In the genomic region with DNA sequence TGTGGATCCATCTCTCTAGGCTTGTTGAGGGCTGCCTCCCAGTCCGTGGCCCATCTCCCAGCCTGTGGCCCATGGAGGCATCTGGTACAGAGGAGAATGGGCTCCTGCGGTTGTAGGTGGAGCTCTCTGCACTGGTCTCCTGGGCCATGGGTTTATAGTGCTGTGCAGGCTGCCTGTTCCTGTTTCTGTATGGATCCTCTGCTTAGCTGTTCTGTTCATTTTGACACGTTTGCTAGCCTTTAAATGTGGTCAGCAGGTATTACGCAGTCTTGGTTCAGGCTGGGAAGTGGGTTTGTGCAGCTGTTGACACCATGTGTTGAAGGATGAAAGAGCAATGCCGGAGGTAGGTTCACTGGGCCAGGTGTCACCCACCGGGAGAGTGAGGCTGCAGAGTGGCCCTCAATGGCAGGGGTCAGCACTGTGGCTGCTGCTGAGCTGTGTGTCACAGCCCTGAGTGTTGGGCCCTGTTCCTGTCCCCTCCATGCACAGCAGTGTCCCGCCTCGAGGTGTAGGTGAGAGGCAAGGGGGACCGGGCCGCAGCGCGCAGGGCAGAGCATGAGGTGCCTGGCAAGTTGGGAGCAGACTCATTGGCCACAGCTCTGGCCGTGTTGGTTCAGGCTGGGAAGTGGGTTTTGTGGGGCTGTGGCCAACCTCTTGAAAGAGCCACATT, we compare ENCODE assay signal across 1 cellular context.
TF ChIP-seq lines count a peak whose summit lies in the region.

No MANE protein-coding gene starts in this region.

TF ChIP-seq in WTC11, 78 proteins besides CTCF, POLR2A, EP300 and RAD21 (continued from another document):
- TF ChIP-seq, protein P1, sequence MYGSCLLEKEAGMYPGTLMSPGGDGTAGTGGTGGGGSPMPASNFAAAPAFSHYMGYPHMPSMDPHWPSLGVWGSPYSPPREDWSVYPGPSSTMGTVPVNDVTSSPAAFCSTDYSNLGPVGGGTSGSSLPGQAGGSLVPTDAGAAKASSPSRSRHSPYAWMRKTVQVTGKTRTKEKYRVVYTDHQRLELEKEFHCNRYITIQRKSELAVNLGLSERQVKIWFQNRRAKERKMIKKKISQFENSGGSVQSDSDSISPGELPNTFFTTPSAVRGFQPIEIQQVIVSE (CRISPR knock-in tag; IDR thresholded peaks at IDR 0.05; ENCODE audit: borderline replicate concordance): no peak
- TF ChIP-seq, protein P2, sequence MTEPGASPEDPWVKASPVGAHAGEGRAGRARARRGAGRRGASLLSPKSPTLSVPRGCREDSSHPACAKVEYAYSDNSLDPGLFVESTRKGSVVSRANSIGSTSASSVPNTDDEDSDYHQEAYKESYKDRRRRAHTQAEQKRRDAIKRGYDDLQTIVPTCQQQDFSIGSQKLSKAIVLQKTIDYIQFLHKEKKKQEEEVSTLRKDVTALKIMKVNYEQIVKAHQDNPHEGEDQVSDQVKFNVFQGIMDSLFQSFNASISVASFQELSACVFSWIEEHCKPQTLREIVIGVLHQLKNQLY (CRISPR knock-in tag; IDR thresholded peaks at IDR 0.05): no peak
- TF ChIP-seq ZBTB21 (CRISPR knock-in tag; IDR thresholded peaks at IDR 0.05; ENCODE audit: borderline replicate concordance): no peak
- TF ChIP-seq, protein P3, sequence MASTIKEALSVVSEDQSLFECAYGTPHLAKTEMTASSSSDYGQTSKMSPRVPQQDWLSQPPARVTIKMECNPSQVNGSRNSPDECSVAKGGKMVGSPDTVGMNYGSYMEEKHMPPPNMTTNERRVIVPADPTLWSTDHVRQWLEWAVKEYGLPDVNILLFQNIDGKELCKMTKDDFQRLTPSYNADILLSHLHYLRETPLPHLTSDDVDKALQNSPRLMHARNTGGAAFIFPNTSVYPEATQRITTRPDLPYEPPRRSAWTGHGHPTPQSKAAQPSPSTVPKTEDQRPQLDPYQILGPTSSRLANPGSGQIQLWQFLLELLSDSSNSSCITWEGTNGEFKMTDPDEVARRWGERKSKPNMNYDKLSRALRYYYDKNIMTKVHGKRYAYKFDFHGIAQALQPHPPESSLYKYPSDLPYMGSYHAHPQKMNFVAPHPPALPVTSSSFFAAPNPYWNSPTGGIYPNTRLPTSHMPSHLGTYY (CRISPR knock-in tag; IDR thresholded peaks at IDR 0.05): no peak
- no peak for TF ChIP-seq FOXK1 (CRISPR knock-in tag; IDR thresholded peaks at IDR 0.05)
- no peak for TF ChIP-seq NR2C2 (CRISPR knock-in tag; IDR thresholded peaks at IDR 0.05)
- TF ChIP-seq ZNF416 (CRISPR knock-in tag; IDR thresholded peaks at IDR 0.05): no peak
- TF ChIP-seq, protein P4, sequence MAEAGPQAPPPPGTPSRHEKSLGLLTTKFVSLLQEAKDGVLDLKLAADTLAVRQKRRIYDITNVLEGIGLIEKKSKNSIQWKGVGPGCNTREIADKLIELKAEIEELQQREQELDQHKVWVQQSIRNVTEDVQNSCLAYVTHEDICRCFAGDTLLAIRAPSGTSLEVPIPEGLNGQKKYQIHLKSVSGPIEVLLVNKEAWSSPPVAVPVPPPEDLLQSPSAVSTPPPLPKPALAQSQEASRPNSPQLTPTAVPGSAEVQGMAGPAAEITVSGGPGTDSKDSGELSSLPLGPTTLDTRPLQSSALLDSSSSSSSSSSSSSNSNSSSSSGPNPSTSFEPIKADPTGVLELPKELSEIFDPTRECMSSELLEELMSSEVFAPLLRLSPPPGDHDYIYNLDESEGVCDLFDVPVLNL (CRISPR knock-in tag; IDR thresholded peaks at IDR 0.05; ENCODE audit: borderline replicate concordance, low read depth): no peak
